In genomic region chr20:55139173-55139765, GRCh38 we compare ENCODE assay signal across 30 cellular contexts.
"Had no signal": no experiment of that assay in that cellular context is flagged by ENCODE, and none has a peak within 500 bp of the region (broad histone marks: within the 10 kb centered on the region; RNA-seq: fewer than 3 reads in every experiment).

No MANE protein-coding gene starts in this region.

- H3K4me1 Mint-ChIP-seq: naive thymus-derived CD4-positive, alpha-beta T cell; nephron progenitor cell; neural crest cell; stimulated activated memory B cell treated with anti-CD40 and anti-IgM and Interleukin-4, amounts not matched to agents 10 μg/mL and 1 μg/mL and 100 μg/mL, for 72 hours; stimulated activated naive CD8-positive, alpha-beta T cell treated with anti-CD3 and anti-CD28 coated beads, Interleukin-15, amount 100 ng/mL, for 72 hours had no signal

- H3K4me3 Mint-ChIP-seq: naive thymus-derived CD4-positive, alpha-beta T cell; natural killer cell treated with Interleukin-12 subunit alpha and Interleukin-12 subunit beta and Interleukin-15 and Interleukin-18, amount 100 ng/mL, for 72 hours; nephron progenitor cell; neural crest cell; stimulated activated memory B cell treated with anti-CD40 and anti-IgM and Interleukin-4, amounts not matched to agents 10 μg/mL and 1 μg/mL and 100 μg/mL, for 72 hours; stimulated activated naive CD8-positive, alpha-beta T cell treated with anti-CD3 and anti-CD28 coated beads, Interleukin-15, amount 100 ng/mL, for 72 hours; type B pancreatic cell had no signal

- H3K4me3 ChIP-seq: pancreas, prostate gland, skin epidermis, smooth muscle cell, spleen, suprapubic skin, testis, tibial artery, transverse colon, upper lobe of right lung, uterus had no signal

- H3K27ac Mint-ChIP-seq: naive thymus-derived CD4-positive, alpha-beta T cell; natural killer cell treated with Interleukin-12 subunit alpha and Interleukin-12 subunit beta and Interleukin-15 and Interleukin-18, amount 100 ng/mL, for 72 hours; nephron progenitor cell; stimulated activated memory B cell treated with anti-CD40 and anti-IgM and Interleukin-4, amounts not matched to agents 10 μg/mL and 1 μg/mL and 100 μg/mL, for 72 hours; stimulated activated naive CD8-positive, alpha-beta T cell treated with anti-CD3 and anti-CD28 coated beads, Interleukin-15, amount 100 ng/mL, for 72 hours; type B pancreatic cell had no signal

- H3K27ac ChIP-seq: neutrophil, pancreas, prostate gland, skin epidermis, spleen, suprapubic skin, testis, tibial artery, transverse colon, upper lobe of right lung, uterus had no signal

- H3K36me3 Mint-ChIP-seq: naive thymus-derived CD4-positive, alpha-beta T cell; natural killer cell treated with Interleukin-12 subunit alpha and Interleukin-12 subunit beta and Interleukin-15 and Interleukin-18, amount 100 ng/mL, for 72 hours; stimulated activated memory B cell treated with anti-CD40 and anti-IgM and Interleukin-4, amounts not matched to agents 10 μg/mL and 1 μg/mL and 100 μg/mL, for 72 hours; type B pancreatic cell had no signal

- FAIRE-seq: pancreas had no signal

- H3K9me3 Mint-ChIP-seq: nephron progenitor cell; neural crest cell; stimulated activated memory B cell treated with anti-CD40 and anti-IgM and Interleukin-4, amounts not matched to agents 10 μg/mL and 1 μg/mL and 100 μg/mL, for 72 hours; stimulated activated naive CD8-positive, alpha-beta T cell treated with anti-CD3 and anti-CD28 coated beads, Interleukin-15, amount 100 ng/mL, for 72 hours; type B pancreatic cell had no signal

- H3K4me2 ChIP-seq: smooth muscle cell had no signal

- H3K9me3 ChIP-seq: neutrophil, pancreas, prostate gland, suprapubic skin, testis, tibial artery, transverse colon, upper lobe of right lung, uterus had no signal

- H3K27me3 Mint-ChIP-seq: natural killer cell treated with Interleukin-12 subunit alpha and Interleukin-12 subunit beta and Interleukin-15 and Interleukin-18, amount 100 ng/mL, for 72 hours; stimulated activated memory B cell treated with anti-CD40 and anti-IgM and Interleukin-4, amounts not matched to agents 10 μg/mL and 1 μg/mL and 100 μg/mL, for 72 hours; stimulated activated naive CD8-positive, alpha-beta T cell treated with anti-CD3 and anti-CD28 coated beads, Interleukin-15, amount 100 ng/mL, for 72 hours had no signal

- H3K27me3 ChIP-seq: neutrophil, pancreas, spleen, suprapubic skin, testis, tibial artery, transverse colon, upper lobe of right lung, uterus had no signal

- H3K36me3 ChIP-seq: neutrophil, pancreas, prostate gland, spleen, suprapubic skin, tibial artery, transverse colon, upper lobe of right lung, uterus had no signal

- DNase-seq: naive thymus-derived CD4-positive, alpha-beta T cell; nephron progenitor cell; nucleus accumbens; pancreas; right cardiac atrium; spleen; stimulated activated CD4-positive, alpha-beta T cell treated with anti-CD3 and anti-CD28 coated beads, Interleukin-12 subunit alpha, Interleukin-12 subunit beta, amount 100 ng/mL, for 4 hours; stimulated activated CD4-positive, alpha-beta T cell treated with anti-CD3 and anti-CD28 coated beads, Interleukin-1b, Interleukin-23, amount 100 ng/mL, for 48 hours; stimulated activated CD4-positive, alpha-beta T cell treated with anti-CD3 and anti-CD28 coated beads, Interleukin-4, amount 100 ng/mL, for 1 hour; stimulated activated CD4-positive, alpha-beta T cell treated with anti-CD3 and anti-CD28 coated beads, Interleukin-4, amount 100 ng/mL, for 4 hours; stimulated activated CD8-positive, alpha-beta memory T cell treated with anti-CD3 and anti-CD28 coated beads, Interleukin-4, amount 100 ng/mL, for 48 hours; stimulated activated naive CD4-positive, alpha-beta T cell; stimulated activated naive CD8-positive, alpha-beta T cell treated with anti-CD3 and anti-CD28 coated beads, Interleukin-15, amount 100 ng/mL, for 72 hours; stimulated activated naive CD8-positive, alpha-beta T cell treated with anti-CD3 and anti-CD28 coated beads, Interleukin-15, Interleukin-2, amounts not matched to agents 100 U/mL and 50 U/mL, for 24 hours; substantia nigra; testis; tibial artery; transverse colon; upper lobe of right lung; uterus had no signal

- H3K4me1 ChIP-seq: pancreas, prostate gland, spleen, testis, tibial artery, transverse colon, upper lobe of right lung, uterus had no signal

- ATAC-seq: naive thymus-derived CD4-positive, alpha-beta T cell; natural killer cell treated with Interleukin-12 subunit alpha and Interleukin-12 subunit beta and Interleukin-15 and Interleukin-18, amount 100 ng/mL, for 72 hours; pancreas; right cardiac atrium; sciatic nerve; stimulated activated memory B cell treated with anti-CD40 and anti-IgM and Interleukin-4, amounts not matched to agents 10 μg/mL and 1 μg/mL and 100 μg/mL, for 72 hours; stimulated activated naive CD8-positive, alpha-beta T cell treated with anti-CD3 and anti-CD28 coated beads, Interleukin-15, amount 100 ng/mL, for 72 hours; stimulated activated naive CD8-positive, alpha-beta T cell treated with anti-CD3 and anti-CD28 coated beads, Interleukin-15, Interleukin-2, amounts not matched to agents 100 U/mL and 50 U/mL, for 24 hours; upper lobe of right lung had no signal
